ENCODE assay signal across 13 cellular contexts in genomic region chr11:131025020-131025419, GRCh38.
DNase-seq lines count a peak whose midpoint lies in the region; FAIRE-seq and TF ChIP-seq lines count a peak whose summit lies in the region.
"Had no signal": no experiment of that assay in that cellular context is flagged by ENCODE, and none has a peak within 500 bp of the region (broad histone marks: within the 10 kb centered on the region; RNA-seq: fewer than 3 reads in every experiment).

No MANE protein-coding gene starts in this region.

- H3K27me3 Mint-ChIP-seq in MCF 10A (ENCODE audit: insufficient read depth, unreplicated experiment) = no peaks in the 10 kb centered on the region
- no peaks in the 10 kb centered on the region for H3K27me3 Mint-ChIP-seq in CD4-positive, alpha-beta memory T cell
- H3K27me3 Mint-ChIP-seq: activated B cell treated with CpG ODN at 0.5 μM for 24 hours; CD4-positive, CD25-positive, alpha-beta regulatory T cell had no signal

- no peaks in the 10 kb centered on the region for H3K27me3 ChIP-seq in breast epithelium
- no peaks in the 10 kb centered on the region for H3K27me3 ChIP-seq in NT2/D1 (ENCODE audit: insufficient read depth, insufficient read length)
- peaks cover 3% of the 10 kb centered on the region; the same call in 1 of the 2 replicates for H3K27me3 ChIP-seq in MG63
- H3K27me3 ChIP-seq in CD4-positive, alpha-beta memory T cell (ENCODE audit: insufficient read depth, low read length) = no peaks in the 10 kb centered on the region
- H3K27me3 ChIP-seq in ascending aorta = no peaks in the 10 kb centered on the region
- H3K27me3 ChIP-seq: vagina had no signal

- H3K9me3 Mint-ChIP-seq in MCF 10A (ENCODE audit: unreplicated experiment) = no peaks in the 10 kb centered on the region
- peaks cover 0 to under 1% (median 0%) of the 10 kb centered on the region in 8 donors for H3K9me3 Mint-ChIP-seq in CD4-positive, alpha-beta memory T cell

- FAIRE-seq in urothelium cell line (lab: Jason Lieb, UNC) = no peak
- FAIRE-seq: endometrium had no signal

- H3K4me1 ChIP-seq in breast epithelium = no peaks in the 10 kb centered on the region
- H3K4me1 ChIP-seq in NT2/D1 (ENCODE audit: insufficient read depth, insufficient read length) = no peaks in the 10 kb centered on the region
- H3K4me1 ChIP-seq in CD4-positive, alpha-beta memory T cell (ENCODE audit: insufficient read depth, low read length) = no peaks in the 10 kb centered on the region
- H3K4me1 ChIP-seq in ascending aorta = no peaks in the 10 kb centered on the region
- H3K4me1 ChIP-seq: vagina had no signal

- TF ChIP-seq CTCF in MCF 10A (IDR thresholded peaks at IDR 0.05; ENCODE audit: unreplicated experiment) (peak; percentile 41), breast epithelium (IDR thresholded peaks at IDR 0.05) (peak in 1 of 3 donors; percentile 19), ascending aorta (IDR thresholded peaks at IDR 0.05) (no peak)

- POLR2A ChIA-PET in MCF 10A (lab: Yijun Ruan, JAX) = no interaction called here
- POLR2A ChIA-PET in CD4-positive, alpha-beta memory T cell (lab: Charles Lee; ENCODE audit: partially characterized antibody) = no interaction called here

- H3K4me3 ChIP-seq in breast epithelium (no peak overlapping the region), NT2/D1 (ENCODE audit: insufficient read length, low read depth) (no peak overlapping the region), MG63 (no peak overlapping the region), ascending aorta (no peak overlapping the region)
- H3K4me3 ChIP-seq in CD4-positive, alpha-beta memory T cell (ENCODE audit: low read length in 2 of 2) = no peak overlapping the region
- H3K4me3 ChIP-seq: vagina had no signal

- no peak overlapping the region for H3K27ac ChIP-seq in breast epithelium
- H3K27ac ChIP-seq in CD4-positive, alpha-beta memory T cell (ENCODE audit: low read depth, low read length) = no peak overlapping the region
- H3K27ac ChIP-seq in ascending aorta = no peak overlapping the region
- H3K27ac ChIP-seq: vagina had no signal

- no peak overlapping the region for H3K4me3 Mint-ChIP-seq in MCF 10A (ENCODE audit: unreplicated experiment)
- H3K4me3 Mint-ChIP-seq in CD4-positive, alpha-beta memory T cell = no peak overlapping the region
- H3K4me3 Mint-ChIP-seq: activated B cell treated with CpG ODN at 0.5 μM for 24 hours; CD4-positive, CD25-positive, alpha-beta regulatory T cell had no signal

- H3K27ac Mint-ChIP-seq in MCF 10A (ENCODE audit: low read depth, unreplicated experiment) = no peak overlapping the region
- no peak overlapping the region for H3K27ac Mint-ChIP-seq in CD4-positive, alpha-beta memory T cell
- H3K27ac Mint-ChIP-seq: activated B cell treated with CpG ODN at 0.5 μM for 24 hours; CD4-positive, CD25-positive, alpha-beta regulatory T cell had no signal

- H3K9ac ChIP-seq in NT2/D1 (ENCODE audit: insufficient read length, low read depth) = no peak overlapping the region

- DNase-seq in MCF 10A (ENCODE audit: unreplicated experiment) = peak; percentile 65
- DNase-seq in breast epithelium (ENCODE audit: low spot score in 2 of 2) = no peak
- peak; percentile 16 for DNase-seq in NT2/D1 (ENCODE audit: low read depth, low spot score)
- peak; percentile 26 for DNase-seq in fibroblast of the conjunctiva (ENCODE audit: low read depth)
- peak; percentile 52 for DNase-seq in urothelium cell line (ENCODE audit: low spot score)
- DNase-seq in MG63 = no peak
- no peak for DNase-seq in CD4-positive, alpha-beta memory T cell
- no peak for DNase-seq in ascending aorta (ENCODE audit: low spot score in 2 of 2)
- DNase-seq: activated B cell treated with CpG ODN at 0.5 μM for 24 hours; CD4-positive, CD25-positive, alpha-beta regulatory T cell; right cardiac atrium had no signal

- TF ChIP-seq POLR2A in breast epithelium (IDR thresholded peaks at IDR 0.05) = no peak

- intact Hi-C loops in MCF 10A (cut with micrococcal nuclease) = loop anchor here (5.0 kb wide), 1 partner anchor 647 kb away; no protein-coding TSS in a partner anchor
- intact Hi-C loops in breast epithelium (cut with DNase I; ENCODE audit: low total_unique reads) = no loop called here
- intact Hi-C loops in CD4-positive, alpha-beta memory T cell (cut with micrococcal nuclease) = no loop called here
- intact Hi-C loops in ascending aorta (cut with DNase I) = no loop called here

- H3K36me3 Mint-ChIP-seq in MCF 10A (ENCODE audit: insufficient read depth, unreplicated experiment) = no peaks in the 10 kb centered on the region
- no peaks in the 10 kb centered on the region for H3K36me3 Mint-ChIP-seq in CD4-positive, alpha-beta memory T cell
- H3K36me3 Mint-ChIP-seq: CD4-positive, CD25-positive, alpha-beta regulatory T cell had no signal

- peaks cover 7% of the 10 kb centered on the region for H3K4me1 Mint-ChIP-seq in MCF 10A (ENCODE audit: insufficient read depth, unreplicated experiment)
- no peaks in the 10 kb centered on the region for H3K4me1 Mint-ChIP-seq in CD4-positive, alpha-beta memory T cell
- H3K4me1 Mint-ChIP-seq: activated B cell treated with CpG ODN at 0.5 μM for 24 hours; CD4-positive, CD25-positive, alpha-beta regulatory T cell had no signal

- H3K36me3 ChIP-seq in breast epithelium (no peaks in the 10 kb centered on the region), NT2/D1 (ENCODE audit: insufficient read depth, insufficient read length, low read length) (no peaks in the 10 kb centered on the region), MG63 (no peaks in the 10 kb centered on the region), ascending aorta (no peaks in the 10 kb centered on the region)
- H3K36me3 ChIP-seq in CD4-positive, alpha-beta memory T cell (ENCODE audit: insufficient read depth, low read length) = no peaks in the 10 kb centered on the region
- H3K36me3 ChIP-seq: vagina had no signal

- no peaks in the 10 kb centered on the region for H3K9me3 ChIP-seq in breast epithelium
- no peaks in the 10 kb centered on the region for H3K9me3 ChIP-seq in NT2/D1 (ENCODE audit: insufficient read depth, low read length)
- H3K9me3 ChIP-seq in MG63 = no peaks in the 10 kb centered on the region
- H3K9me3 ChIP-seq in CD4-positive, alpha-beta memory T cell (ENCODE audit: control insufficient read depth in 1 of 2, low read length in 2 of 2) = no peaks in the 10 kb centered on the region
- H3K9me3 ChIP-seq in ascending aorta = no peaks in the 10 kb centered on the region
- H3K9me3 ChIP-seq: vagina had no signal

- no TSS peak for BruUV-seq in MCF 10A (replicated peaks; lab: Mats Ljungman, UMichigan)

- CTCF ChIA-PET in MCF 10A (lab: Yijun Ruan, JAX) = interaction anchor here (0.6 to 1.7 kb wide), 14 partner anchors 10 to 1259 kb away, joined by 3 to 14 read pairs (median 4); no protein-coding TSS in a partner anchor
- CTCF ChIA-PET in CD4-positive, alpha-beta memory T cell (lab: Charles Lee; ENCODE audit: partially characterized antibody) = no interaction called here

Comparison
In these comparisons a context has a peak if more than half of its experiments do, and no peak if none do; other contexts are left out.
1. DNase-seq: peak in MCF 10A (single experiment), NT2/D1 (single experiment), fibroblast of the conjunctiva (single experiment) and urothelium cell line (single experiment); none in breast epithelium (0 of 2), MG63 (single experiment), CD4-positive, alpha-beta memory T cell (0 of 5) and ascending aorta (0 of 2).